Comparison of ENCODE assay signal across 20 cellular contexts in the genomic region with DNA sequence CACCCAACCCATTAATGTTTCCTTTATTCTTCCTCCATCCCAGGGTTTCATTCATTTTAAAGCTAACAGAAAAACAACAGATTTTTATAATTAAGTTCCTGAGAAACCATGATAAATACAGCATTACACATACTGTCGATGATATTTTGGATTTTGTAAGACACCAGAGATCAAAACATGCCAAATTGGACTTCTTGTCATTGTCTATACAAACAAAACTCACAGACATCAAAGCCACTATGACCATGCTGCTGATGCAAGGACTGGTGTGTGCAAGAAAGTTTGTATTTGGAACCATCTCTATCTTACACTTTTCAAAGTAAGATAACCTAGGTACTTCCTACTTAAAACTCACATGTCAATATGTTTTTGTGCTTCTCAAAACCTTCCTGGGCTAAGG.
A peak's percentile ranks its signal among the peaks of the same experiment; 100 is the strongest.
DNase-seq lines count a peak whose midpoint lies in the region; ATAC-seq, FAIRE-seq and TF ChIP-seq lines count a peak whose summit lies in the region.
"Had no signal": no experiment of that assay in that cellular context is flagged by ENCODE, and none has a peak within 500 bp of the region (broad histone marks: within the 10 kb centered on the region; RNA-seq: fewer than 3 reads in every experiment).

No MANE protein-coding gene starts in this region.

- FAIRE-seq in GM18507 (lab: Jason Lieb, UNC): peak; percentile 38
- peak; percentile 54 for FAIRE-seq in astrocyte (lab: Jason Lieb, UNC)
- FAIRE-seq: A204.1, D721Med, GM12892 had no signal

- H3K9me3 ChIP-seq in astrocyte (ENCODE audit: insufficient read depth, low read depth, low read length): no peaks in the 10 kb centered on the region
- no peaks in the 10 kb centered on the region for H3K9me3 ChIP-seq in psoas muscle
- H3K9me3 ChIP-seq: Caco-2 had no signal

- H4K20me1 ChIP-seq in astrocyte (ENCODE audit: insufficient read depth, low read length): no peaks in the 10 kb centered on the region

- no peak overlapping the region for H3K4me3 Mint-ChIP-seq in astrocyte (ENCODE audit: unreplicated experiment)
- H3K4me3 Mint-ChIP-seq: CD4-positive, alpha-beta T cell; HFFc6 had no signal

- H3K27ac ChIP-seq in astrocyte (ENCODE audit: low read depth, low read length) (no peak overlapping the region), psoas muscle (no peak overlapping the region)
- H3K27ac ChIP-seq: C4-2B, KMS-11 had no signal

- H3K27me3 ChIP-seq in astrocyte (ENCODE audit: insufficient read depth, low read length): no peaks in the 10 kb centered on the region
- no peaks in the 10 kb centered on the region for H3K27me3 ChIP-seq in psoas muscle (ENCODE audit: insufficient read depth in 3 of 3, low read length in 2 of 3)

- no peak overlapping the region for H3K4me2 ChIP-seq in astrocyte (ENCODE audit: low read length)
- H3K4me2 ChIP-seq: KMS-11 had no signal

- no peak for ATAC-seq in HG03139 (IDR thresholded peaks at IDR 0.05; ENCODE audit: unreplicated experiment)
- ATAC-seq in psoas muscle: no peak
- ATAC-seq in left cardiac atrium: no peak
- ATAC-seq: HCT116 had no signal

- TF ChIP-seq CTCF in astrocyte (IDR thresholded peaks at IDR 0.05; ENCODE audit: insufficient read depth, low read depth, low read length) (no peak), psoas muscle (IDR thresholded peaks at IDR 0.05) (no peak)

- H3K4me3 ChIP-seq in astrocyte (ENCODE audit: insufficient read depth, low read depth, low read length) (no peak overlapping the region), psoas muscle (no peak overlapping the region)

- H2AFZ ChIP-seq in astrocyte (ENCODE audit: low read depth, low read length): no peak overlapping the region

- H3K4me1 ChIP-seq in astrocyte (ENCODE audit: insufficient read depth, low read length): no peaks in the 10 kb centered on the region
- H3K4me1 ChIP-seq in psoas muscle: no peaks in the 10 kb centered on the region
- H3K4me1 ChIP-seq: Caco-2 had no signal

- peaks cover 2% of the 10 kb centered on the region for H3K36me3 Mint-ChIP-seq in astrocyte (ENCODE audit: low read depth, unreplicated experiment)

- 40 to 69% (median 47%) methylated on average over 1 of the region's 1 CpG for WGBS in psoas muscle, 3 donors

- intact Hi-C loops in psoas muscle (cut with DNase I): no loop called here
- intact Hi-C loops in left cardiac atrium (cut with DNase I): no loop called here

- no peak for DNase-seq in GM18507 (ENCODE audit: extremely low spot score, insufficient read length, low read depth)
- no peak for DNase-seq in astrocyte (ENCODE audit: low read depth)
- DNase-seq in fibroblast of peridontal ligament (ENCODE audit: extremely low read depth): peak; percentile 50
- no peak for DNase-seq in DMS153 (lab: John Stamatoyannopoulos, UW)
- no peak for DNase-seq in psoas muscle
- no peak for DNase-seq in left cardiac atrium
- DNase-seq: Caco-2; CD4-positive, alpha-beta T cell; DMS79; GDM1; GOT3; H7; HFFc6 had no signal

- H3K36me3 ChIP-seq in astrocyte (ENCODE audit: insufficient read depth, low read length) (no peaks in the 10 kb centered on the region), psoas muscle (ENCODE audit: insufficient read depth in 1 of 2, low read depth in 1 of 2) (no peaks in the 10 kb centered on the region)

- H3K79me2 ChIP-seq in astrocyte (ENCODE audit: insufficient read depth, low read length): no peaks in the 10 kb centered on the region

- no peak overlapping the region for H3K9ac ChIP-seq in astrocyte (ENCODE audit: low read length)
- H3K9ac ChIP-seq: KMS-11 had no signal

- no peak overlapping the region for H3K27ac Mint-ChIP-seq in astrocyte (ENCODE audit: unreplicated experiment)
- H3K27ac Mint-ChIP-seq: CD4-positive, alpha-beta T cell; HFFc6 had no signal

- no peaks in the 10 kb centered on the region for H3K4me1 Mint-ChIP-seq in astrocyte (ENCODE audit: low read depth, unreplicated experiment)

- H3K27me3 Mint-ChIP-seq in astrocyte (ENCODE audit: low read depth, unreplicated experiment): no peaks in the 10 kb centered on the region

- H3K9me3 Mint-ChIP-seq in astrocyte (ENCODE audit: unreplicated experiment): peaks cover 2% of the 10 kb centered on the region
- H3K9me3 Mint-ChIP-seq: HFFc6 had no signal
